Comparison of ENCODE assay signal across 1 cellular context in the genomic region with DNA sequence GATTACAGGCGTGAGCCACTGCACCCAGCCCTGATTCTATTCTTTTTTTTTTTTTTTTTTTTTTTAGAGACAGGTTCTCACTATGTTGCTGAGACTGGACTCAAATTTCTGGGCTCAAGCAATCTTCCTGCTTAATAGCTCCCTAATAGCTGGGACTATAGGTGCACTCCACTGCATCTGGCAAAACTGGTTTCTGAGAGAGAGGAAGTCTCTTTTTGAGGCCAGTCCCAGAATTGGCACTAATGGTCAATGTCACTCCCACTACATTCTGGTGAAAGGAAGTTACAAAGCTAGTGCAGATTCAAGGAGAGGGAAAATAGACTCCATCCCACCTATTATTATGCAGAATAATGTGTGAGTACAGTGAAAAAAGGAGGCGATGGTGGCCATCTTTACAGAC.
TF ChIP-seq lines count a peak whose summit lies in the region.

No MANE protein-coding gene starts in this region.

TF ChIP-seq in IMR-90, 13 proteins besides CTCF, POLR2A, EP300 and RAD21 (continued from another document):
- TF ChIP-seq CEBPB (IDR thresholded peaks at IDR 0.05; ENCODE audit: low read depth, low read length) (no peak), FOS (IDR thresholded peaks at IDR 0.05; ENCODE audit: low read depth, low read length) (no peak), USF2 (IDR thresholded peaks at IDR 0.05; ENCODE audit: low read depth, low read length) (no peak), RFX5 (IDR thresholded peaks at IDR 0.05; ENCODE audit: low read depth, low read length) (no peak), NFE2L2 (IDR thresholded peaks at IDR 0.05; ENCODE audit: low read depth, low read length) (no peak), RCOR1 (IDR thresholded peaks at IDR 0.05; ENCODE audit: insufficient replicate concordance, low read length) (no peak), MAFK (IDR thresholded peaks at IDR 0.05; ENCODE audit: low read depth, low read length) (no peak)
- TF ChIP-seq, protein P1, sequence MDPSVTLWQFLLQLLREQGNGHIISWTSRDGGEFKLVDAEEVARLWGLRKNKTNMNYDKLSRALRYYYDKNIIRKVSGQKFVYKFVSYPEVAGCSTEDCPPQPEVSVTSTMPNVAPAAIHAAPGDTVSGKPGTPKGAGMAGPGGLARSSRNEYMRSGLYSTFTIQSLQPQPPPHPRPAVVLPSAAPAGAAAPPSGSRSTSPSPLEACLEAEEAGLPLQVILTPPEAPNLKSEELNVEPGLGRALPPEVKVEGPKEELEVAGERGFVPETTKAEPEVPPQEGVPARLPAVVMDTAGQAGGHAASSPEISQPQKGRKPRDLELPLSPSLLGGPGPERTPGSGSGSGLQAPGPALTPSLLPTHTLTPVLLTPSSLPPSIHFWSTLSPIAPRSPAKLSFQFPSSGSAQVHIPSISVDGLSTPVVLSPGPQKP (IDR thresholded peaks at IDR 0.05; ENCODE audit: borderline replicate concordance, low read depth, low read length), result no peak
